In the genomic region with DNA sequence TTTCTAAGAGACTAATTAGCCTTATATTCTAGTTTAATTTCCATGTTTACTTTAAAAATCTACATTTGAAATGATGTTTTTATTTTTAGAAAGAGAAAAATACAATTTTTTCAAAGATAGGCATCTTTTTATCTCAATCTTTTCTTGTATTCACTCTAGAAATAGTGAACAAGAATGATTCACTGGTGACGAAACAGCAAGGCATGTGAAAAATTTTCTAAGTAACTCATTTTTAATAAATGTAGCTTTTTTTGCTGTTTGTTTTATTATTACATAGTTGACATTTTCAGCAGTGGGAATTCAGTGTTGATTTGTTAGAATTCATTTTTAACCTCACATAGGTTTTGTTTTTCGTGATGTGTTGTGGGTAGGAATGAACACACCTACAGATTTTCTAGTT, we compare ENCODE assay signal across 27 cellular contexts.
DNase-seq lines count a peak whose midpoint lies in the region; ATAC-seq and TF ChIP-seq lines count a peak whose summit lies in the region.
"Had no signal": no experiment of that assay in that cellular context is flagged by ENCODE, and none has a peak within 500 bp of the region (broad histone marks: within the 10 kb centered on the region; RNA-seq: fewer than 3 reads in every experiment).

No MANE protein-coding gene starts in this region.

- H3K27me3 Mint-ChIP-seq in MCF 10A (ENCODE audit: insufficient read depth, unreplicated experiment): peaks cover 28% of the 10 kb centered on the region
- H3K27me3 Mint-ChIP-seq: B cell had no signal

- no peak overlapping the region for H3K4me3 Mint-ChIP-seq in MCF 10A (ENCODE audit: unreplicated experiment)
- H3K4me3 Mint-ChIP-seq: B cell; H9; immature natural killer cell; nephron progenitor cell; stimulated activated effector memory CD8-positive, alpha-beta T cell treated with anti-CD3 and anti-CD28 coated beads, Interleukin-12 subunit alpha, Interleukin-12 subunit beta, amount 100 ng/mL, for 72 hours had no signal

- H3K36me3 ChIP-seq in brain microvascular endothelial cell (replicated peaks) (no peaks in the 10 kb centered on the region), ascending aorta (no peaks in the 10 kb centered on the region)
- H3K36me3 ChIP-seq: esophagus muscularis mucosa, Peyer's patch, vagina had no signal

- no peaks in the 10 kb centered on the region for H3K4me1 Mint-ChIP-seq in MCF 10A (ENCODE audit: insufficient read depth, unreplicated experiment)
- H3K4me1 Mint-ChIP-seq: B cell; H9; immature natural killer cell; nephron progenitor cell; stimulated activated effector memory CD8-positive, alpha-beta T cell treated with anti-CD3 and anti-CD28 coated beads, Interleukin-12 subunit alpha, Interleukin-12 subunit beta, amount 100 ng/mL, for 72 hours had no signal

- DNase-seq in NCI-H226 (peak; percentile 28), brain microvascular endothelial cell (peak; percentile 57), iris pigment epithelial cell (ENCODE audit: low read depth) (peak; percentile 68), medulla oblongata (ENCODE audit: extremely low spot score) (no peak), ascending aorta (ENCODE audit: low spot score in 2 of 2) (no peak), MCF 10A (ENCODE audit: unreplicated experiment) (no peak)
- DNase-seq: activated CD4-positive, alpha-beta T cell treated with anti-CD3 and anti-CD28 coated beads for 1 hour; activated naive CD4-positive, alpha-beta T cell treated with anti-CD3 and anti-CD28 coated beads, Interleukin-2, amount 50 U/mL, for 16 hours; DMS79; H9; immature natural killer cell; left ventricle myocardium superior; MM.1S; NCI-H1417 treated with DMSO at 0.1 percent for 48 hours; NCI-H510A; nephron progenitor cell; NK-92 treated with Interleukin-12 subunit alpha and Interleukin-12 subunit beta, amount 100 ng/mL, for 24 hours; Peyer's patch; stimulated activated CD4-positive, alpha-beta T cell treated with anti-CD3 and anti-CD28 coated beads, Interleukin-1b, Interleukin-23, amount 100 ng/mL, for 48 hours; T-helper 9 cell; testis had no signal

- no peaks in the 10 kb centered on the region for H3K4me1 ChIP-seq in ascending aorta
- H3K4me1 ChIP-seq: esophagus muscularis mucosa, Peyer's patch, testis, vagina had no signal

- H3K27ac ChIP-seq in brain microvascular endothelial cell: peak overlapping the region; percentile 53
- H3K27ac ChIP-seq in ascending aorta: no peak overlapping the region
- H3K27ac ChIP-seq: esophagus muscularis mucosa, hepatocyte, Peyer's patch, testis, vagina had no signal

- H3K9me3 Mint-ChIP-seq in MCF 10A (ENCODE audit: unreplicated experiment): no peaks in the 10 kb centered on the region

- no TSS peak for BruUV-seq in MCF 10A (replicated peaks; lab: Mats Ljungman, UMichigan)

- POLR2A ChIA-PET in MCF 10A (lab: Yijun Ruan, JAX): no interaction called here

- no peaks in the 10 kb centered on the region for H3K36me3 Mint-ChIP-seq in MCF 10A (ENCODE audit: insufficient read depth, unreplicated experiment)
- H3K36me3 Mint-ChIP-seq: stimulated activated effector memory CD8-positive, alpha-beta T cell treated with anti-CD3 and anti-CD28 coated beads, Interleukin-12 subunit alpha, Interleukin-12 subunit beta, amount 100 ng/mL, for 72 hours had no signal

- H3K4me3 ChIP-seq in brain microvascular endothelial cell (ENCODE audit: low read depth, low read length) (no peak overlapping the region), ascending aorta (no peak overlapping the region)
- H3K4me3 ChIP-seq: esophagus muscularis mucosa, hepatocyte, Peyer's patch, testis, vagina had no signal

- TF ChIP-seq CTCF in brain microvascular endothelial cell (IDR thresholded peaks at IDR 0.05; ENCODE audit: low read depth, low read length, missing control alignments): no peak
- TF ChIP-seq CTCF in ascending aorta (IDR thresholded peaks at IDR 0.05): no peak
- TF ChIP-seq CTCF in MCF 10A (IDR thresholded peaks at IDR 0.05; ENCODE audit: unreplicated experiment): no peak

- in situ Hi-C loops in brain microvascular endothelial cell (cut with HindIII; ENCODE audit: low pct_ligation_motif_present, low sequenced_read_pairs): no loop called here

- no peak for ATAC-seq in HG03342 (IDR thresholded peaks at IDR 0.05; ENCODE audit: unreplicated experiment)
- ATAC-seq: left ventricle myocardium superior; stimulated activated effector memory CD8-positive, alpha-beta T cell treated with anti-CD3 and anti-CD28 coated beads, Interleukin-12 subunit alpha, Interleukin-12 subunit beta, amount 100 ng/mL, for 72 hours had no signal

- CTCF ChIA-PET in MCF 10A (lab: Yijun Ruan, JAX): interaction anchor here (0.6 kb wide), 1 partner anchor 55 kb away, joined by 4 read pairs; no protein-coding TSS in a partner anchor

- H3K27ac Mint-ChIP-seq in MCF 10A (ENCODE audit: low read depth, unreplicated experiment): no peak overlapping the region
- H3K27ac Mint-ChIP-seq: B cell; H9; immature natural killer cell; nephron progenitor cell; stimulated activated effector memory CD8-positive, alpha-beta T cell treated with anti-CD3 and anti-CD28 coated beads, Interleukin-12 subunit alpha, Interleukin-12 subunit beta, amount 100 ng/mL, for 72 hours had no signal

- H3K9me3 ChIP-seq in ascending aorta: no peaks in the 10 kb centered on the region
- H3K9me3 ChIP-seq: esophagus muscularis mucosa, Peyer's patch, testis, vagina had no signal

- no peaks in the 10 kb centered on the region for H3K27me3 ChIP-seq in brain microvascular endothelial cell (replicated peaks)
- H3K27me3 ChIP-seq in ascending aorta: no peaks in the 10 kb centered on the region
- H3K27me3 ChIP-seq: esophagus muscularis mucosa, hepatocyte, Peyer's patch, testis, vagina had no signal

- intact Hi-C loops in ascending aorta (cut with DNase I): no loop called here
- intact Hi-C loops in MCF 10A (cut with micrococcal nuclease): no loop called here

Comparison
In these comparisons a context has a peak if more than half of its experiments do, and no peak if none do; other contexts are left out.
1. DNase-seq: peak in NCI-H226 (single experiment), brain microvascular endothelial cell (single experiment) and iris pigment epithelial cell (single experiment); none in medulla oblongata (single experiment), ascending aorta (0 of 2) and MCF 10A (single experiment).